Comparison of ENCODE assay signal across 18 cellular contexts in genomic region chr14:89447182-89447970, GRCh38. TPM values are rescaled to one million over a fixed set of nuclear protein-coding genes. Genes with fewer than 3 reads are reported as not detected.
DNase-seq lines count a peak whose midpoint lies in the region; ATAC-seq, FAIRE-seq and TF ChIP-seq lines count a peak whose summit lies in the region.
"Had no signal": no experiment of that assay in that cellular context is flagged by ENCODE, and none has a peak within 500 bp of the region (broad histone marks: within the 10 kb centered on the region; RNA-seq: fewer than 3 reads in every experiment).

No MANE protein-coding gene starts in this region.

- WGBS in suprapubic skin, result 86% methylated on average over 14 of the region's 14 CpGs

- no peak for TF ChIP-seq EP300 in suprapubic skin (IDR thresholded peaks at IDR 0.05)

- no peaks in the 10 kb centered on the region for H3K9me3 Mint-ChIP-seq in CD4-positive, alpha-beta T cell
- H3K9me3 Mint-ChIP-seq in T-cell, result no peaks in the 10 kb centered on the region
- H3K9me3 Mint-ChIP-seq: stimulated activated naive CD8-positive, alpha-beta T cell treated with anti-CD3 and anti-CD28 coated beads, Interleukin-15, amount 100 ng/mL, for 72 hours had no signal

- H3K9ac ChIP-seq in BLaER1 (peak overlapping the region; percentile 31), kidney (ENCODE audit: low read length in 2 of 2) (no peak overlapping the region)

- peak overlapping the region; percentile 76 for H3K4me3 Mint-ChIP-seq in CD4-positive, alpha-beta T cell
- peak overlapping the region; percentile 54 to 64 (median 59) for H3K4me3 Mint-ChIP-seq in T-cell

- H3K27ac Mint-ChIP-seq in CD4-positive, alpha-beta T cell, result peak overlapping the region; percentile 89
- H3K27ac Mint-ChIP-seq in T-cell, result peak overlapping the region; percentile 90 to 96

- DNase-seq in CD4-positive, alpha-beta T cell, result no peak
- DNase-seq in T-cell, result no peak
- peak; percentile 12 for DNase-seq in kidney
- no peak for DNase-seq in suprapubic skin (ENCODE audit: low spot score in 2 of 2)
- DNase-seq in NCI-H187 (lab: John Stamatoyannopoulos, UW), result no peak
- no peak for DNase-seq in HuH-7 (ENCODE audit: low spot score)
- DNase-seq: BE2C; glutamatergic neuron; NCI-H1417 treated with DMSO at 0.1 percent for 48 hours; nucleus accumbens; stimulated activated naive CD8-positive, alpha-beta T cell treated with anti-CD3 and anti-CD28 coated beads, Interleukin-15, amount 100 ng/mL, for 72 hours; WERI-Rb-1 had no signal

- H3K27me3 Mint-ChIP-seq in CD4-positive, alpha-beta T cell, result no peaks in the 10 kb centered on the region
- H3K27me3 Mint-ChIP-seq in T-cell, result no peaks in the 10 kb centered on the region
- H3K27me3 Mint-ChIP-seq: stimulated activated naive CD8-positive, alpha-beta T cell treated with anti-CD3 and anti-CD28 coated beads, Interleukin-15, amount 100 ng/mL, for 72 hours had no signal

- POLR2A ChIA-PET in CD4-positive, alpha-beta T cell (lab: Charles Lee), result interaction anchor here (1.2 kb wide), 1 partner anchor 18 kb away, joined by 3 read pairs; no protein-coding TSS in a partner anchor
- POLR2A ChIA-PET in T-cell (lab: Charles Lee), result interaction anchor here in 1 of 2 donors (0.6 to 0.7 kb wide), 2 partner anchors 9 to 326 kb away, joined by 5 to 8 read pairs; no protein-coding TSS in a partner anchor

- intact Hi-C loops in CD4-positive, alpha-beta T cell (cut with DNase I, micrococcal nuclease), result no loop called here
- intact Hi-C loops in kidney (cut with DNase I), result no loop called here

- no peak for TF ChIP-seq POLR2A in suprapubic skin (IDR thresholded peaks at IDR 0.05)

- H3K36me3 Mint-ChIP-seq in CD4-positive, alpha-beta T cell (ENCODE audit: low read depth), result peaks cover 17% of the 10 kb centered on the region
- peaks cover 10% of the 10 kb centered on the region for H3K36me3 Mint-ChIP-seq in T-cell

- no peak for FAIRE-seq in kidney (lab: Jason Lieb, UNC)
- FAIRE-seq: K562 had no signal

- TF ChIP-seq CTCF in CD4-positive, alpha-beta T cell (IDR thresholded peaks at IDR 0.05), result no peak
- TF ChIP-seq CTCF in kidney (IDR thresholded peaks at IDR 0.05; ENCODE audit: borderline replicate concordance, extremely low read depth, insufficient read depth), result no peak
- TF ChIP-seq CTCF in suprapubic skin (IDR thresholded peaks at IDR 0.05), result no peak

- H3K27ac ChIP-seq in BLaER1, result peak overlapping the region; percentile 67
- no peak overlapping the region for H3K27ac ChIP-seq in CD4-positive, alpha-beta T cell (ENCODE audit: low read depth, low read length)
- no peak overlapping the region for H3K27ac ChIP-seq in kidney (ENCODE audit: low read depth in 2 of 2, low read length in 2 of 2)
- H3K27ac ChIP-seq in suprapubic skin, result no peak overlapping the region
- H3K27ac ChIP-seq: coronary artery, SK-N-MC, WERI-Rb-1 had no signal

- H3K27me3 ChIP-seq in BLaER1 (no peaks in the 10 kb centered on the region), suprapubic skin (no peaks in the 10 kb centered on the region)
- H3K27me3 ChIP-seq in CD4-positive, alpha-beta T cell (ENCODE audit: control insufficient read depth, insufficient read depth, low read length), result no peaks in the 10 kb centered on the region
- H3K27me3 ChIP-seq: BE2C had no signal

- H3K4me2 ChIP-seq in BLaER1, result peak overlapping the region; percentile 87

- no peaks in the 10 kb centered on the region for H4K20me1 ChIP-seq in BLaER1

- H3K4me1 ChIP-seq in BLaER1, result peaks cover 100% of the 10 kb centered on the region
- peaks cover 0 to 2% of the 10 kb centered on the region in 2 donors for H3K4me1 ChIP-seq in kidney (ENCODE audit: control insufficient read depth in 1 of 2, insufficient read depth in 1 of 2, low read depth in 1 of 2, low read length in 2 of 2)
- peaks cover 8% of the 10 kb centered on the region for H3K4me1 ChIP-seq in suprapubic skin

- peak; percentile 55 for ATAC-seq in CD4-positive, alpha-beta T cell (ENCODE audit: poor library complexity)
- ATAC-seq in T-cell (replicated peaks in 1 of 4), result peak; percentile 50 to 72 (median 66)
- ATAC-seq in HG02970 (IDR thresholded peaks at IDR 0.05; ENCODE audit: low FRiP score, unreplicated experiment), result no peak
- ATAC-seq: HCT116; K562; stimulated activated naive CD8-positive, alpha-beta T cell treated with anti-CD3 and anti-CD28 coated beads, Interleukin-15, amount 100 ng/mL, for 72 hours had no signal

- CTCF ChIA-PET in CD4-positive, alpha-beta T cell (lab: Charles Lee), result interaction anchor here (1.1 kb wide), 1 partner anchor 12 kb away, joined by 3 read pairs; no protein-coding TSS in a partner anchor
- CTCF ChIA-PET in T-cell (lab: Charles Lee), result interaction anchor here (0.6 to 0.7 kb wide), 3 partner anchors 14 to 111 kb away, joined by 3 to 4 read pairs (median 3); no protein-coding TSS in a partner anchor

- H3K4me1 Mint-ChIP-seq in CD4-positive, alpha-beta T cell (ENCODE audit: low read depth), result peaks cover 86% of the 10 kb centered on the region
- H3K4me1 Mint-ChIP-seq in T-cell, result peaks cover 73 to 79% (median 76%) of the 10 kb centered on the region in 3 donors

- H3K9me3 ChIP-seq in BLaER1 (no peaks in the 10 kb centered on the region), kidney (ENCODE audit: control insufficient read depth in 1 of 2, low read length in 2 of 2) (no peaks in the 10 kb centered on the region), suprapubic skin (no peaks in the 10 kb centered on the region)
- H3K9me3 ChIP-seq in CD4-positive, alpha-beta T cell (ENCODE audit: control insufficient read depth, low read length), result no peaks in the 10 kb centered on the region
- H3K9me3 ChIP-seq: BE2C had no signal

- H3K4me3 ChIP-seq in BLaER1 (peak overlapping the region; percentile 41; the same call in 1 of the 2 replicates), kidney (ENCODE audit: low read length in 2 of 2) (no peak overlapping the region), suprapubic skin (no peak overlapping the region)
- H3K4me3 ChIP-seq: coronary artery, K562, SK-N-MC had no signal

- H3K36me3 ChIP-seq in BLaER1 (peaks cover 7% of the 10 kb centered on the region; the same call in 1 of the 2 replicates), kidney (ENCODE audit: control insufficient read depth in 1 of 2, insufficient read depth in 2 of 2, low read length in 2 of 2) (no peaks in the 10 kb centered on the region), suprapubic skin (no peaks in the 10 kb centered on the region)
- H3K36me3 ChIP-seq: BE2C, WERI-Rb-1 had no signal

RNA-seq across cellular contexts. Expression of gene FOXN3, which starts 30.3 kb away (rescaled TPM):
- total RNA-seq in CD4-positive, alpha-beta T cell, result 100 to 1,000 TPM; 124 to 127 TPM
- total RNA-seq in T-cell (100 to 1,000 TPM in 3 of 5 donors, 10 to 100 TPM in 2; 92.8 to 176 (median 103) TPM), kidney (50.1 TPM), suprapubic skin (100 to 1,000 TPM; 117 to 272 (median 172) TPM)
- polyA plus RNA-seq in kidney (ENCODE audit: insufficient read depth, low read depth, low replicate concordance), result 6.4 TPM
